Comparison of ENCODE assay signal across 8 cellular contexts in genomic region chr1:155226188-155226909, GRCh38. TPM values are rescaled to one million over a fixed set of nuclear protein-coding genes. Genes with fewer than 3 reads are reported as not detected.
A peak's percentile ranks its signal among the peaks of the same experiment; 100 is the strongest.
DNase-seq lines count a peak whose midpoint lies in the region; ATAC-seq and TF ChIP-seq lines count a peak whose summit lies in the region.

No MANE protein-coding gene starts in this region.

- CTCF ChIA-PET in T-cell (lab: Charles Lee): interaction anchor here (0.7 to 2.5 kb wide), 11 partner anchors 14 to 135 kb away, joined by 3 to 16 read pairs (median 3); partner anchors contain the start of genes KRTCAP2 (in 1 of the 2), MTX1 (in 1 of the 2) and THBS3 (in 1 of the 2)

- H3K27ac Mint-ChIP-seq in T-cell: peak overlapping the region; percentile 87 to 95

- peak; percentile 27 for ATAC-seq in GM21381 (IDR thresholded peaks at IDR 0.05; ENCODE audit: unreplicated experiment)
- ATAC-seq in T-cell (replicated peaks in 1 of 4): peak; percentile 48 to 56 (median 52)

- H3K27me3 ChIP-seq in ACC112 (ENCODE audit: insufficient read depth, low read length) (no peaks in the 10 kb centered on the region), hepatocyte (no peaks in the 10 kb centered on the region), vagina (no peaks in the 10 kb centered on the region)

- TF ChIP-seq CTCF in hepatocyte (IDR thresholded peaks at IDR 0.05; ENCODE audit: poor library complexity) (peak; percentile 64), vagina (IDR thresholded peaks at IDR 0.05) (peak; percentile 40 to 65 (median 48))

- peak overlapping the region; percentile 73 for H2AFZ ChIP-seq in ACC112 (ENCODE audit: low read length, unreplicated experiment)
- H2AFZ ChIP-seq in hepatocyte: peak overlapping the region; percentile 41

- no peaks in the 10 kb centered on the region for H3K27me3 Mint-ChIP-seq in T-cell

- POLR2A ChIA-PET in T-cell (lab: Charles Lee): interaction anchor here in 1 of 2 donors (0.6 kb wide), 1 partner anchor 10 kb away, joined by 3 read pairs; no protein-coding TSS in a partner anchor

- H3K4me3 ChIP-seq in ACC112 (ENCODE audit: low read depth, low read length) (peak overlapping the region; percentile 93), hepatocyte (peak overlapping the region; percentile 21), vagina (peak overlapping the region; percentile 57 to 66)

- peak overlapping the region; percentile 85 to 93 (median 85) for H3K4me3 Mint-ChIP-seq in T-cell

- peak overlapping the region; percentile 78 for H3K4me2 ChIP-seq in hepatocyte

- no peaks in the 10 kb centered on the region for H3K9me3 Mint-ChIP-seq in T-cell

- H3K27ac ChIP-seq in ACC112 (ENCODE audit: low read depth, low read length) (peak overlapping the region; percentile 89), angular gyrus (ENCODE audit: low read depth, low read length) (peak overlapping the region; percentile 83), hepatocyte (peak overlapping the region; percentile 86), vagina (peak overlapping the region; percentile 79)

- H3K4me1 ChIP-seq in ACC112 (ENCODE audit: control insufficient read depth, insufficient read depth, low read length, unreplicated experiment) (peaks cover 31% of the 10 kb centered on the region), hepatocyte (ENCODE audit: insufficient read depth) (peaks cover 27% of the 10 kb centered on the region), vagina (peaks cover 23% of the 10 kb centered on the region)

- no peaks in the 10 kb centered on the region for H3K36me3 Mint-ChIP-seq in T-cell

- H3K36me3 ChIP-seq in ACC112 (ENCODE audit: insufficient read depth, low read length) (no peaks in the 10 kb centered on the region), hepatocyte (replicated peaks; ENCODE audit: insufficient read depth, low read depth) (no peaks in the 10 kb centered on the region), vagina (no peaks in the 10 kb centered on the region)

- peaks cover 22% of the 10 kb centered on the region for H3K79me2 ChIP-seq in ACC112 (ENCODE audit: control insufficient read depth, insufficient read depth, low read length, unreplicated experiment)
- peaks cover 11% of the 10 kb centered on the region for H3K79me2 ChIP-seq in hepatocyte

- 2% methylated on average over 7 of the region's 7 CpGs for WGBS in hepatocyte (ENCODE audit: low lambda C conversion rate, missing lambda C conversion rate)

- no peaks in the 10 kb centered on the region for H3K9me2 ChIP-seq in hepatocyte (replicated peaks; ENCODE audit: insufficient read depth)

- H3K9me3 ChIP-seq in hepatocyte (ENCODE audit: low read depth) (no peaks in the 10 kb centered on the region), vagina (no peaks in the 10 kb centered on the region)

- no peaks in the 10 kb centered on the region for H4K20me1 ChIP-seq in hepatocyte (ENCODE audit: insufficient read depth, poor library complexity, severe bottlenecking)

- intact Hi-C loops in vagina (cut with DNase I): loop anchor here (5.0 kb wide), 1 partner anchor 49 kb away; no protein-coding TSS in a partner anchor

- DNase-seq in NCI-H1694 (lab: John Stamatoyannopoulos, UW) (peak; percentile 90), T-cell (peak; percentile 72 to 96 (median 84)), hepatocyte (ENCODE audit: low spot score) (peak; percentile 81), renal cortical epithelial cell (ENCODE audit: low read depth) (peak; percentile 80), vagina (ENCODE audit: extremely low spot score in 2 of 2) (no peak)

- no peak for TF ChIP-seq POLR2A in vagina (IDR thresholded peaks at IDR 0.05)

- H3K4me1 Mint-ChIP-seq in T-cell: peaks cover 22 to 34% (median 31%) of the 10 kb centered on the region in 3 donors

RNA-seq across cellular contexts. Expression of gene MTX1, which starts 17.9 kb away (rescaled TPM):
- 10 to 100 TPM; 20.4 to 28.4 (median 25.1) TPM for total RNA-seq in T-cell
- 42.1 and 49.4 TPM in 2 replicates for total RNA-seq in hepatocyte
- polyA plus RNA-seq in hepatocyte: 78.2 and 82.0 TPM in 2 replicates
- 36.8 and 72.8 TPM in 2 replicates for total RNA-seq in renal cortical epithelial cell
- 29.5 TPM for total RNA-seq in vagina

RNA-seq across cellular contexts. Expression of gene THBS3, which starts 18.7 kb away (rescaled TPM):
- total RNA-seq in T-cell: 10 to 100 TPM; 24.1 to 43.9 (median 34.0) TPM
- 19.8 and 20.3 TPM in 2 replicates for total RNA-seq in hepatocyte
- polyA plus RNA-seq in hepatocyte: 39.9 and 41.6 TPM in 2 replicates
- 21.7 and 52.9 TPM in 2 replicates for total RNA-seq in renal cortical epithelial cell
- 27.3 TPM for total RNA-seq in vagina

RNA-seq across cellular contexts. Expression of gene ENTREP3, which starts 28.9 kb away (rescaled TPM):
- total RNA-seq in T-cell (10 to 100 TPM; 10.2 to 17.3 (median 15.5) TPM), hepatocyte (8.1 and 8.8 TPM in 2 replicates), renal cortical epithelial cell (5.6 and 10.2 TPM in 2 replicates), vagina (21.1 TPM)
- polyA plus RNA-seq in hepatocyte: 26.0 and 27.1 TPM in 2 replicates

RNA-seq across cellular contexts. Expression of gene SCAMP3, which starts 35.8 kb away (rescaled TPM):
- 100 to 1,000 TPM in 2 of 5 donors, 10 to 100 TPM in 3; 54.7 to 101 (median 97.4) TPM for total RNA-seq in T-cell
- 45.0 and 45.7 TPM in 2 replicates for total RNA-seq in hepatocyte
- polyA plus RNA-seq in hepatocyte: 114 and 131 TPM in 2 replicates
- total RNA-seq in renal cortical epithelial cell: 23.6 and 42.1 TPM in 2 replicates
- total RNA-seq in vagina: 44.7 TPM

RNA-seq across cellular contexts. Expression of gene CLK2, which starts 47.0 kb away (rescaled TPM):
- 100 to 1,000 TPM in 3 of 5 donors, 10 to 100 TPM in 2; 76.4 to 123 (median 110) TPM for total RNA-seq in T-cell
- 18.6 and 26.1 TPM in 2 replicates for total RNA-seq in hepatocyte
- polyA plus RNA-seq in hepatocyte: 48.7 and 53.8 TPM in 2 replicates
- 12.0 and 33.1 TPM in 2 replicates for total RNA-seq in renal cortical epithelial cell
- total RNA-seq in vagina: 48.1 TPM

Comparison
In these comparisons a context has a peak if more than half of its experiments do, and no peak if none do; other contexts are left out.
1. H3K4me3 ChIP-seq: peak in every context shown above with its lines; median percentile 93 in ACC112; 62 in vagina; 21 in hepatocyte.
2. DNase-seq: peak in NCI-H1694 (single experiment), T-cell (34 of 34), hepatocyte (single experiment) and renal cortical epithelial cell (single experiment); none in vagina (0 of 2).
3. Peak in every context shown above with its lines, with median percentiles within 50 percentile points of each other: H3K27ac ChIP-seq.